In the genomic region with DNA sequence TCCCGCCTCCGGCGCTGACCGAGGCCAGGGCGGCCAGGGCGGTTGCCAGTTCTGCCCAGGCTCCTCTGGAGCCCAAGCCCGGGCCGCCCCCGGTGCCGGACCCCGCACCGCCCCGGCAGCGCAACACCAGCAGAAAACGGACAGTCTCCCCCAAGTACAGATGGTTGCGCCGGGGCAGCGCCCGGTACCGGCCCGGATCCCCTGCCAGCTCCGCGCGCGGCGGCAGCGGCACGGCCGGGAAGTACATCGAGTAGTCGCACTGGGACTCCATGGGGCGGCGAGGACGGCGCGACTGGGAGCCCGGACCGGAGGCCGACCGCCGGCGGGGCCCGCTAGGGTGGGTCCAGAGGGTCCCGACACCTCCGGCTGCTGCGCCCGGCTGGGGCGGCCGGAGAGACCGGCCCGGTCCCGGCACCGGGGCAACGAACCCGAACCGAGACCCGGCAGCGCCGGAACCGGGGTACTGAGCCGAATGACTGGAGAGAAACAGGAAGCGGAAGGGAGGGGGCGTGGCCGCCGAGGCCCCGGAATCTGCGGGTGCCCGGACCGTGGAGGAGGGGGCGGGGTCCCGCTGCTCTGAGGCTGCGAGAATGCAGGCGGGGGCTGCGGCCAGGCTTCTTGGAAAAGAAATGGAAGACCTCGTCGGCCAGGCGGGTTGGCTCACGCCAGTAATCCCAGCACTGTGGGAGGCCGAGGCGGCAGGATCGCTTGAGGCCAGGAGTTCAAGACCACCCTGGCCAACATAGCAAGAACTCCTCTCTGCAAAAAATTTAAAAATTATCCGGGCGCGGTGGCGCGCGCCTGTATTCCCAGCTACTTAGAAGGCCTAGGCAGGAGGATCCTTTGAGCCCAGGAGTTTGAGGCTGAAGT, we compare ENCODE assay signal across 8 cellular contexts.
DNase-seq lines count a peak whose midpoint lies in the region; ATAC-seq and TF ChIP-seq lines count a peak whose summit lies in the region.

A gene with protein sequence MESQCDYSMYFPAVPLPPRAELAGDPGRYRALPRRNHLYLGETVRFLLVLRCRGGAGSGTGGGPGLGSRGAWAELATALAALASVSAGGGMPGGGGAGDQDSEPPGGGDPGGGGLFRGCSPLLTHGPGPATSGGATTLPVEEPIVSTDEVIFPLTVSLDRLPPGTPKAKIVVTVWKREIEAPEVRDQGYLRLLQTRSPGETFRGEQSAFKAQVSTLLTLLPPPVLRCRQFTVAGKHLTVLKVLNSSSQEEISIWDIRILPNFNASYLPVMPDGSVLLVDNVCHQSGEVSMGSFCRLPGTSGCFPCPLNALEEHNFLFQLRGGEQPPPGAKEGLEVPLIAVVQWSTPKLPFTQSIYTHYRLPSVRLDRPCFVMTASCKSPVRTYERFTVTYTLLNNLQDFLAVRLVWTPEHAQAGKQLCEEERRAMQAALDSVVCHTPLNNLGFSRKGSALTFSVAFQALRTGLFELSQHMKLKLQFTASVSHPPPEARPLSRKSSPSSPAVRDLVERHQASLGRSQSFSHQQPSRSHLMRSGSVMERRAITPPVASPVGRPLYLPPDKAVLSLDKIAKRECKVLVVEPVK (minus strand): TSS at position 495 of the 870 bp plus-strand sequence. CDS start 224 bp downstream, at position 271.

- H3K27ac ChIP-seq in coronary artery: peak within 1 kb of the TSS; percentile 63 to 84

- H3K4me3 ChIP-seq in AG10803 (ENCODE audit: low read length): peak within 1 kb of the TSS; percentile 69
- peak within 1 kb of the TSS; percentile 91 for H3K4me3 ChIP-seq in coronary artery

- TF ChIP-seq POLR2A in GM19099 (IDR thresholded peaks at IDR 0.05; ENCODE audit: extremely low read depth, insufficient read length, low read depth): peak; percentile 78

- ATAC-seq in HG03460 (IDR thresholded peaks at IDR 0.05; ENCODE audit: unreplicated experiment): peak; percentile 61

- DNase-seq in AG10803 (ENCODE audit: low read depth) (peak; percentile 73), NCI-H748 treated with DMSO at 0.1 percent for 48 hours (lab: John Stamatoyannopoulos, UW) (peak; percentile 59), coronary artery (ENCODE audit: low spot score) (peak; percentile 93), left kidney (ENCODE audit: low read depth, low spot score) (peak; percentile 98)
- DNase-seq in activated CD4-positive, alpha-beta T cell treated with anti-CD3 and anti-CD28 coated beads, Interleukin-2, amount 50 U/mL, for 1 hour: peak; percentile 92
- peak; percentile 89 for DNase-seq in stimulated activated CD4-positive, alpha-beta T cell treated with anti-CD3 and anti-CD28 coated beads, Interleukin-1b, Interleukin-23, amount 100 ng/mL, for 48 hours

- TF ChIP-seq CTCF in AG10803 (conservative IDR thresholded peaks at IDR 0.05; ENCODE audit: low read length) (no peak), coronary artery (IDR thresholded peaks at IDR 0.05) (no peak)

Comparison
In these comparisons a context has a peak if more than half of its experiments do, and no peak if none do; other contexts are left out.
1. Peak in every context shown above with its lines: DNase-seq, ATAC-seq, H3K4me3 ChIP-seq and H3K27ac ChIP-seq.